Comparison of ENCODE assay signal across 10 cellular contexts in genomic region chr10:102306710-102307109, GRCh38.
"Had no signal": no experiment of that assay in that cellular context is flagged by ENCODE, and none has a peak within 500 bp of the region (broad histone marks: within the 10 kb centered on the region; RNA-seq: fewer than 3 reads in every experiment).

No MANE protein-coding gene starts in this region.

- H3K36me3 ChIP-seq: HAP-1 had no signal

- FAIRE-seq: HepG2, K562 had no signal

- H3K9ac ChIP-seq: GM23248 had no signal

- DNase-seq: GM23248, GOT3, H7, HFFc6, IMR-90 had no signal

- H3K27ac ChIP-seq: GM23248, HL-60 had no signal

- ATAC-seq: HCT116, HepG2, K562 had no signal

- H3K4me3 ChIP-seq: GM23248, HAP-1, K562 had no signal

- H3K9me3 ChIP-seq: HAP-1 had no signal
